9 cellular contexts compared by ENCODE assay signal in the genomic region with DNA sequence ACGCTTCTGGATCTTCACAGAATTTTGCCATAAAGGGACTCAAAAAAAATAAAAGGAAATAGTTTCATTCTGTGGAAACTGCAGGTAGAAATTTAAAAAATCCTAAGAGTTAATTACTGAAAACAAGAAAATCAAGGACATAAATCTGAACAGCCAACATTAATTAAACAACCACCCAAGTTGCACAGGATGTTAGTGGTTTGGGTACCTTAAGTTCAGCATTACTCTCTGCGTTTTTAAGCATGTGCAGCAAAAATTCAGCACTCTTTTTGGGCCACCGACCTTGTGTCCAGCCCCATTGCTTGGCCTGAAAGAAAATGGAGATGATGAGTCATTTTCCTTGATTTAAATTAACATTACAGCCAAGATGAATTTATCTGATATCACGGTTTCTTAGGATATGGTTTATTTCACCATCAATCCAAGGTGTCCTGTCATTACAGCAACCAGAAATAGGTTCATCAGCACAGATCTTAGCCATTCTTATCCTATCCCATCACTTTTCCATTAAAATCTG. TPM values are rescaled to one million over a fixed set of nuclear protein-coding genes. Genes with fewer than 3 reads are reported as not detected.
DNase-seq lines count a peak whose midpoint lies in the region; TF ChIP-seq lines count a peak whose summit lies in the region.
"Had no signal": no experiment of that assay in that cellular context is flagged by ENCODE, and none has a peak within 500 bp of the region (broad histone marks: within the 10 kb centered on the region; RNA-seq: fewer than 3 reads in every experiment).

No MANE protein-coding gene starts in this region.

- H3K27ac ChIP-seq in C4-2B: peak overlapping the region; percentile 26; the same call in 1 of the 2 replicates
- peak overlapping the region; percentile 97 for H3K27ac ChIP-seq in HUES48 (ENCODE audit: low read depth, low read length)
- no peak overlapping the region for H3K27ac ChIP-seq in mesendoderm (ENCODE audit: low read depth, low read length)

- H3K9ac ChIP-seq in HUES48 (ENCODE audit: low read depth, low read length) (peak overlapping the region; percentile 25), mesendoderm (ENCODE audit: low read length) (peak overlapping the region; percentile 100)

- no peak overlapping the region for H4K5ac ChIP-seq in mesendoderm (ENCODE audit: low read length)

- H3K27me3 ChIP-seq in HUES48 (ENCODE audit: control insufficient read depth, insufficient read depth, low read length) (no peaks in the 10 kb centered on the region), mesendoderm (ENCODE audit: insufficient read depth, low read length, poor library complexity) (no peaks in the 10 kb centered on the region)

- peak overlapping the region; percentile 99 for H3K4me3 ChIP-seq in HUES48 (ENCODE audit: low read depth, low read length)
- H3K4me3 ChIP-seq in mesendoderm (ENCODE audit: low read length): no peak overlapping the region

- peak overlapping the region; percentile 6 for H3K56ac ChIP-seq in mesendoderm (ENCODE audit: low read length)

- peak overlapping the region; percentile 18 for H3K4me2 ChIP-seq in mesendoderm (ENCODE audit: low read length)

- H4K8ac ChIP-seq in mesendoderm (ENCODE audit: low read depth, low read length): no peak overlapping the region

- H3K23ac ChIP-seq in mesendoderm (ENCODE audit: low read length): no peak overlapping the region

- peaks cover 4% of the 10 kb centered on the region for H3K79me1 ChIP-seq in mesendoderm (ENCODE audit: low read length)

- peaks cover 43% of the 10 kb centered on the region for H3K36me3 ChIP-seq in HUES48 (ENCODE audit: control insufficient read depth, insufficient read depth, low read length)
- peaks cover 17% of the 10 kb centered on the region for H3K36me3 ChIP-seq in mesendoderm (ENCODE audit: control insufficient read depth, insufficient read depth, low read length)

- no peak overlapping the region for H2BK15ac ChIP-seq in mesendoderm (replicated peaks; ENCODE audit: low read depth)

- H2BK120ac ChIP-seq in mesendoderm (ENCODE audit: low read depth, low read length): no peak overlapping the region

- no peak for TF ChIP-seq CTCF in C4-2B (conservative IDR thresholded peaks at IDR 0.05)

- WGBS in mesendoderm (ENCODE audit: extremely low coverage, insufficient coverage, low lambda C conversion rate): no CpG with 5 or more reads among the region's 4 CpGs

- H3K18ac ChIP-seq in mesendoderm (ENCODE audit: low read length): no peak overlapping the region

- peaks cover 26% of the 10 kb centered on the region for H3K4me1 ChIP-seq in HUES48 (ENCODE audit: control insufficient read depth, insufficient read depth, low read length)
- peaks cover 5% of the 10 kb centered on the region for H3K4me1 ChIP-seq in mesendoderm (ENCODE audit: control insufficient read depth, low read depth, low read length)

- no peaks in the 10 kb centered on the region for H3K9me3 ChIP-seq in HUES48 (ENCODE audit: control insufficient read depth, insufficient read depth, low read length)

- peak; percentile 14 for DNase-seq in amniotic epithelial cell (ENCODE audit: low read depth)
- no peak for DNase-seq in mesendoderm
- no peak for DNase-seq in ecto neural progenitor cell (ENCODE audit: low spot score)
- DNase-seq in KG1 (lab: John Stamatoyannopoulos, UW): no peak
- no peak for DNase-seq in NCI-H187 (lab: John Stamatoyannopoulos, UW)
- no peak for DNase-seq in NCI-H1436 (lab: John Stamatoyannopoulos, UW)
- DNase-seq: NCI-H1694 had no signal

- no peak overlapping the region for H2AK5ac ChIP-seq in mesendoderm (ENCODE audit: low read length)

- H2BK5ac ChIP-seq in mesendoderm (ENCODE audit: low read length): no peak overlapping the region

- no peak overlapping the region for H3K4ac ChIP-seq in mesendoderm (ENCODE audit: low read depth, low read length)

- H3K79me2 ChIP-seq in mesendoderm (ENCODE audit: control insufficient read depth, insufficient read depth, low read length): peaks cover 30% of the 10 kb centered on the region

RNA-seq across cellular contexts. Expression of a gene that starts 2.0 kb away (rescaled TPM):
- polyA plus RNA-seq in mesendoderm (2013, experiment 1 of 2): 4,812 TPM
- 4,866 TPM for polyA plus RNA-seq in mesendoderm (2013, experiment 2 of 2)

RNA-seq across cellular contexts. Expression of a gene that starts 3.3 kb away (rescaled TPM):
- 35.0 TPM for polyA plus RNA-seq in mesendoderm (2013, experiment 1 of 2)
- polyA plus RNA-seq in mesendoderm (2013, experiment 2 of 2): 34.4 TPM

RNA-seq across cellular contexts. Expression of a gene that starts 29.9 kb away (rescaled TPM):
- polyA plus RNA-seq in mesendoderm (2013, experiment 1 of 2): 39.7 TPM
- polyA plus RNA-seq in mesendoderm (2013, experiment 2 of 2): 40.0 TPM
